In the genomic region with DNA sequence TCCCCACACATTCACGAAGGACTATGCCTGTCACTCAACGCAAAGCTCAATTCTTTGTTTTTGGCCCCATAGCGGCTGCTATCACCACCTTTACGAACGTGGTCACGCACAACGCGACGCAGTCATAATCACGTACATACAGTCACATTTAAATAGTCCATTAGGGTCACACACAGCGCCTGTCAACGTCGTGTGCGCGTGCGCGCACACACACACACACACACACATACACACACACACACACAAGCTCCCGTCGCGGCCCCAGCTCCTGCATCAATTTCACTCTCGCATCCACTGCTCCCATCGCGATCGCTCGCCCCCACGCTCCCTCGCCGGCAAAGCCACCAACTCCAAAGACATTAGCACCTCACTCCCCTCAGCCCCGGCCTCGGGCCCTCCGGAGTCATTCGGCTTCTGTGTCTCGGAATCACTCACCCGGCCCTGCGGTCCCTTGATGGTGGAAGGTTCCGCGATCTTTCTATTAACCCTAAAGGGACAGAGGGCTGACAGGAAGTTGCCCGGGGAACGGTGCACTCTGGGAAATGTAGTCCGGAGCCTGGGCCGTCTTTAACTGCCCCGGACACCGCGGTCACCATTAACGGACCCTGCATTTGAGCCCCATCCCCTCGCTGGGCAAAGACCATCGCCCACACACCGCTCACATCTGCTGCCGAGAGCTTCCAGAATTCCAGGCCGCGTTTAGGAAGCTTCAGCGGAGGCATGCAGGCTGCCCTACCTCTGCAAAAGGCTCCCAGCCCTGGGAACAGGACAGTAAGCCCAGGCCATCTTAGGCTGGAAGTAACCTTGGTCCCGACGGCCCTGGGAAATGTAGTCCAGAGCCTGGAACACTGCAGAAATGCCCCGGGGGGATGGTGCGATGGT, we compare ENCODE assay signal across 1 cellular context.
A peak's percentile ranks its signal among the peaks of the same experiment; 100 is the strongest.
TF ChIP-seq lines count a peak whose summit lies in the region.

Gene ZNF790 (minus strand): TSS at position 486 of the 882 bp plus-strand sequence. CDS start 12,768 bp downstream, outside the sequence.

TF ChIP-seq in WTC11, 78 proteins besides CTCF, POLR2A, EP300 and RAD21 (continued from another document):
- no peak for TF ChIP-seq E2F4 (CRISPR knock-in tag; IDR thresholded peaks at IDR 0.05; ENCODE audit: borderline replicate concordance, low read depth)
- TF ChIP-seq, protein P1, sequence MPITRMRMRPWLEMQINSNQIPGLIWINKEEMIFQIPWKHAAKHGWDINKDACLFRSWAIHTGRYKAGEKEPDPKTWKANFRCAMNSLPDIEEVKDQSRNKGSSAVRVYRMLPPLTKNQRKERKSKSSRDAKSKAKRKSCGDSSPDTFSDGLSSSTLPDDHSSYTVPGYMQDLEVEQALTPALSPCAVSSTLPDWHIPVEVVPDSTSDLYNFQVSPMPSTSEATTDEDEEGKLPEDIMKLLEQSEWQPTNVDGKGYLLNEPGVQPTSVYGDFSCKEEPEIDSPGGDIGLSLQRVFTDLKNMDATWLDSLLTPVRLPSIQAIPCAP (CRISPR knock-in tag; IDR thresholded peaks at IDR 0.05), result no peak
- TF ChIP-seq MLX (CRISPR knock-in tag; IDR thresholded peaks at IDR 0.05), result no peak
- no peak for TF ChIP-seq JAZF1 (CRISPR knock-in tag; IDR thresholded peaks at IDR 0.05)
- peak; percentile 49; the same call in 1 of the 2 replicates for TF ChIP-seq FOXP1 (CRISPR knock-in tag; IDR thresholded peaks at IDR 0.05; ENCODE audit: borderline replicate concordance)
- TF ChIP-seq TCF7 (CRISPR knock-in tag; IDR thresholded peaks at IDR 0.05; ENCODE audit: low read depth), result no peak
- no peak for TF ChIP-seq ZNF317 (CRISPR knock-in tag; IDR thresholded peaks at IDR 0.05; ENCODE audit: borderline replicate concordance, low read depth)
- TF ChIP-seq SMAD3 (CRISPR knock-in tag; IDR thresholded peaks at IDR 0.05; ENCODE audit: borderline replicate concordance), result peak; percentile 61; the same call in 1 of the 2 replicates
- peak; percentile 37; the same call in 1 of the 2 replicates for TF ChIP-seq ZBTB21 (CRISPR knock-in tag; IDR thresholded peaks at IDR 0.05; ENCODE audit: borderline replicate concordance)
- TF ChIP-seq TEAD1 (CRISPR knock-in tag; IDR thresholded peaks at IDR 0.05), result 0 out of 2 replicates have a peak, but pooled peaks have one; percentile 8
- peak; percentile 77; the same call in 1 of the 2 replicates for TF ChIP-seq ZMAT4 (CRISPR knock-in tag; IDR thresholded peaks at IDR 0.05)
- TF ChIP-seq, protein P2, sequence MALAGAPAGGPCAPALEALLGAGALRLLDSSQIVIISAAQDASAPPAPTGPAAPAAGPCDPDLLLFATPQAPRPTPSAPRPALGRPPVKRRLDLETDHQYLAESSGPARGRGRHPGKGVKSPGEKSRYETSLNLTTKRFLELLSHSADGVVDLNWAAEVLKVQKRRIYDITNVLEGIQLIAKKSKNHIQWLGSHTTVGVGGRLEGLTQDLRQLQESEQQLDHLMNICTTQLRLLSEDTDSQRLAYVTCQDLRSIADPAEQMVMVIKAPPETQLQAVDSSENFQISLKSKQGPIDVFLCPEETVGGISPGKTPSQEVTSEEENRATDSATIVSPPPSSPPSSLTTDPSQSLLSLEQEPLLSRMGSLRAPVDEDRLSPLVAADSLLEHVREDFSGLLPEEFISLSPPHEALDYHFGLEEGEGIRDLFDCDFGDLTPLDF (CRISPR knock-in tag; IDR thresholded peaks at IDR 0.05), result no peak
- no peak; the same call in 1 of the 2 replicates for TF ChIP-seq STAT6 (CRISPR knock-in tag; conservative IDR thresholded peaks at IDR 0.05; ENCODE audit: low read depth)
- no peak for TF ChIP-seq ESRRA (CRISPR knock-in tag; IDR thresholded peaks at IDR 0.05; ENCODE audit: borderline replicate concordance)
- TF ChIP-seq, protein P3, sequence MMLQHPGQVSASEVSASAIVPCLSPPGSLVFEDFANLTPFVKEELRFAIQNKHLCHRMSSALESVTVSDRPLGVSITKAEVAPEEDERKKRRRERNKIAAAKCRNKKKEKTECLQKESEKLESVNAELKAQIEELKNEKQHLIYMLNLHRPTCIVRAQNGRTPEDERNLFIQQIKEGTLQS (CRISPR knock-in tag; conservative IDR thresholded peaks at IDR 0.05), result no peak
- peak; percentile 39; the same call in 1 of the 2 replicates for TF ChIP-seq SP1 (CRISPR knock-in tag; conservative IDR thresholded peaks at IDR 0.05)
- TF ChIP-seq CDX4 (CRISPR knock-in tag; IDR thresholded peaks at IDR 0.05; ENCODE audit: borderline replicate concordance), result no peak
- TF ChIP-seq FOXJ3 (CRISPR knock-in tag; IDR thresholded peaks at IDR 0.05; ENCODE audit: borderline replicate concordance), result no peak
- TF ChIP-seq, protein P4, sequence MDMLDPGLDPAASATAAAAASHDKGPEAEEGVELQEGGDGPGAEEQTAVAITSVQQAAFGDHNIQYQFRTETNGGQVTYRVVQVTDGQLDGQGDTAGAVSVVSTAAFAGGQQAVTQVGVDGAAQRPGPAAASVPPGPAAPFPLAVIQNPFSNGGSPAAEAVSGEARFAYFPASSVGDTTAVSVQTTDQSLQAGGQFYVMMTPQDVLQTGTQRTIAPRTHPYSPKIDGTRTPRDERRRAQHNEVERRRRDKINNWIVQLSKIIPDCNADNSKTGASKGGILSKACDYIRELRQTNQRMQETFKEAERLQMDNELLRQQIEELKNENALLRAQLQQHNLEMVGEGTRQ (CRISPR knock-in tag; IDR thresholded peaks at IDR 0.05), result 0 out of 2 replicates have a peak, but pooled peaks have one; percentile 7
- TF ChIP-seq GABPB1 (CRISPR knock-in tag; IDR thresholded peaks at IDR 0.05), result peak; percentile 81
- TF ChIP-seq USF1 (CRISPR knock-in tag; IDR thresholded peaks at IDR 0.05), result no peak
- no peak for TF ChIP-seq RELA (CRISPR knock-in tag; IDR thresholded peaks at IDR 0.05; ENCODE audit: borderline replicate concordance)
- TF ChIP-seq, protein P5, sequence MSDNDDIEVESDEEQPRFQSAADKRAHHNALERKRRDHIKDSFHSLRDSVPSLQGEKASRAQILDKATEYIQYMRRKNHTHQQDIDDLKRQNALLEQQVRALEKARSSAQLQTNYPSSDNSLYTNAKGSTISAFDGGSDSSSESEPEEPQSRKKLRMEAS (CRISPR knock-in tag; IDR thresholded peaks at IDR 0.05), result 0 out of 2 replicates have a peak, but pooled peaks have one; percentile 43
- TF ChIP-seq FOXP4 (CRISPR knock-in tag; IDR thresholded peaks at IDR 0.05), result peak; percentile 7; the same call in 1 of the 2 replicates
- 0 out of 2 replicates have a peak, but pooled peaks have one; percentile 54 for TF ChIP-seq AR (CRISPR knock-in tag; IDR thresholded peaks at IDR 0.05)
- no peak for TF ChIP-seq KAT7 (CRISPR knock-in tag; IDR thresholded peaks at IDR 0.05; ENCODE audit: borderline replicate concordance)
- TF ChIP-seq TP53 (CRISPR knock-in tag; IDR thresholded peaks at IDR 0.05), result 0 out of 2 replicates have a peak, but pooled peaks have one; percentile 29
- peak; percentile 43; the same call in 1 of the 2 replicates for TF ChIP-seq ETV6 (CRISPR knock-in tag; IDR thresholded peaks at IDR 0.05)
- no peak for TF ChIP-seq OVOL2 (CRISPR knock-in tag; IDR thresholded peaks at IDR 0.05; ENCODE audit: borderline replicate concordance)
- TF ChIP-seq, protein P6, sequence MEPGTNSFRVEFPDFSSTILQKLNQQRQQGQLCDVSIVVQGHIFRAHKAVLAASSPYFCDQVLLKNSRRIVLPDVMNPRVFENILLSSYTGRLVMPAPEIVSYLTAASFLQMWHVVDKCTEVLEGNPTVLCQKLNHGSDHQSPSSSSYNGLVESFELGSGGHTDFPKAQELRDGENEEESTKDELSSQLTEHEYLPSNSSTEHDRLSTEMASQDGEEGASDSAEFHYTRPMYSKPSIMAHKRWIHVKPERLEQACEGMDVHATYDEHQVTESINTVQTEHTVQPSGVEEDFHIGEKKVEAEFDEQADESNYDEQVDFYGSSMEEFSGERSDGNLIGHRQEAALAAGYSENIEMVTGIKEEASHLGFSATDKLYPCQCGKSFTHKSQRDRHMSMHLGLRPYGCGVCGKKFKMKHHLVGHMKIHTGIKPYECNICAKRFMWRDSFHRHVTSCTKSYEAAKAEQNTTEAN (CRISPR knock-in tag; IDR thresholded peaks at IDR 0.05), result 0 out of 2 replicates have a peak, but pooled peaks have one; percentile 76
